Comparison of ENCODE assay signal across 16 cellular contexts in the genomic region with DNA sequence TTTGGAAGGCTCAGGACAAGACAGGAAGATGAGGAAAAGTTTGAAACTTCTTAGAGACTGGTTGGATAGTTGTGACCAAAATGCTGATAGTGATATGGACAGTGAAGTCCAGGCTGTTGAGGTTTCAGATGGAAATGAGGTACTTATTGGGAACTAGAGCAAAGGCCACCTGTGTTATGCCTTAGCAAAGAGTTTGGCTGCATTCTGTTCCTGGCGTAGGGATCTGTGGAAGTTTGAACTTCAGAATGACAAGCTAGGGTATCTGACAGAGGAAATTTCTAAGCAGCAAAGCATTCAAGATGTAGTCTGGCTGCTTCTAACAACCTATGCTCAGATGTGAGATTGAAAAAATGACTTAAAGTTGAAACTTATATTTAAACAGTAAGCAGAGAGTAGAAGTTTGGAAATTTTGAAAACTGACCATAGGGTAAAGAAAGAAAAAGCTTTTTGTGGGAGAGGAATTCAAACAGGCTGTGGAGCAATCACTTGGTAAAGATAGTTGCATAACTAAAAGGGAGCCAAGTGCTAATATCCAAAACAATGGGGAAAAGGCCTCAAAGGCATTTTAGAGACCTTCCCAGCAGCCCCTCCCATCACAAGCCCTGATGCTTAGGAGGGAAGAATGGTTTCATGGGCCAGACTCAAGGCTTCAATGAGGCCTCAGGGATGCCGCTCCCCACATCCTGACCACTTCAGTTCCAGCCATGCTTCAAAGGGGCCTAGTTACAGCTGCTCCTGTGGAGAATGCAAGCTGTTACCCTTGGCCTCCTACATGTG.
DNase-seq lines count a peak whose midpoint lies in the region; ATAC-seq, FAIRE-seq and TF ChIP-seq lines count a peak whose summit lies in the region.
"Had no signal": no experiment of that assay in that cellular context is flagged by ENCODE, and none has a peak within 500 bp of the region (broad histone marks: within the 10 kb centered on the region; RNA-seq: fewer than 3 reads in every experiment).

No MANE protein-coding gene starts in this region.

- DNase-seq in HepG2 (ENCODE audit: low spot score): no peak
- DNase-seq in fibroblast of peridontal ligament (ENCODE audit: extremely low read depth): peak; percentile 17
- DNase-seq in iPS-NIHi7 (ENCODE audit: extremely low spot score): peak; percentile 29
- no peak for DNase-seq in ureter (ENCODE audit: low spot score)
- no peak for DNase-seq in NCI-H2029 treated with DMSO at 0.1 percent for 48 hours (lab: John Stamatoyannopoulos, UW)
- no peak for DNase-seq in occipital lobe (lab: John Stamatoyannopoulos, UW)
- DNase-seq: 8988T, Caco-2, NCI-H1417, NCI-H187, NCI-H226, PC-3 had no signal

- H3K27me3 ChIP-seq in liver (ENCODE audit: control insufficient read depth in 4 of 4, insufficient read depth in 4 of 4, low read length in 3 of 4) (no peaks in the 10 kb centered on the region), HepG2 (ENCODE audit: control insufficient read depth in 1 of 2, insufficient read depth in 2 of 2, low read length in 2 of 2) (no peaks in the 10 kb centered on the region)

- POLR2A ChIA-PET in HepG2 (lab: Yijun Ruan, JAX): no interaction called here

- H3K79me2 ChIP-seq in HepG2 (ENCODE audit: insufficient read depth, low read length): no peaks in the 10 kb centered on the region

- no peak for TF ChIP-seq EP300 in HepG2 (IDR thresholded peaks at IDR 0.05; ENCODE audit: low read depth in 2 of 2, low read length in 2 of 2)
- TF ChIP-seq EP300 in HepG2 (CRISPR knock-in tag; IDR thresholded peaks at IDR 0.05; ENCODE audit: borderline replicate concordance): no peak

- H2AFZ ChIP-seq in HepG2 (ENCODE audit: low read length): no peak overlapping the region

- CTCF ChIA-PET in HepG2 (lab: Yijun Ruan, JAX; ENCODE audit: low intra/inter-chr PET ratio, low total read pairs): no interaction called here

- ATAC-seq in HepG2 (no peak), HG03354 (IDR thresholded peaks at IDR 0.05; ENCODE audit: poor library complexity, severe bottlenecking, unreplicated experiment) (no peak)
- ATAC-seq: GM12878, PC-3 had no signal

- in situ Hi-C loops in HepG2 (cut with HindIII; ENCODE audit: extremely low pct_ligation_motif_present, low pct_unique_long_range_greater_than_20kb): no loop called here

- H3K9ac ChIP-seq in liver (ENCODE audit: low read depth in 1 of 2, low read length in 2 of 2) (no peak overlapping the region), HepG2 (ENCODE audit: insufficient read depth, low read depth, low read length) (no peak overlapping the region)

- H3K4me2 ChIP-seq in HepG2 (ENCODE audit: low read depth, low read length): no peak overlapping the region

- no TSS peak for BruUV-seq in HepG2 (replicated peaks; lab: Mats Ljungman, UMichigan)

- H3K9me3 ChIP-seq in liver (ENCODE audit: control insufficient read depth in 4 of 4, low read length in 3 of 4): no peaks in the 10 kb centered on the region
- H3K9me3 ChIP-seq in HepG2 (ENCODE audit: low read length): 0 out of 2 replicates have a peak, but pooled peaks cover 4% of the 10 kb centered on the region

- TF ChIP-seq RAD21 in liver (IDR thresholded peaks at IDR 0.05) (peak; percentile 17 to 31), HepG2 (CRISPR knock-in tag; IDR thresholded peaks at IDR 0.05) (no peak)

- TF ChIP-seq POLR2A in HepG2 (IDR thresholded peaks at IDR 0.05; ENCODE audit: insufficient read depth in 1 of 2, low read depth in 2 of 2, low read length in 2 of 2): no peak

- no peak for FAIRE-seq in HepG2 (lab: Jason Lieb, UNC)
- FAIRE-seq: GM12878, GM19239 had no signal

- H3K36me3 ChIP-seq in liver (ENCODE audit: control insufficient read depth in 4 of 4, insufficient read depth in 3 of 4, low read depth in 1 of 4, low read length in 3 of 4) (no peaks in the 10 kb centered on the region), HepG2 (replicated peaks in 1 of 2; ENCODE audit: control insufficient read depth in 1 of 2, insufficient read depth in 2 of 2, low read length in 2 of 2) (no peaks in the 10 kb centered on the region)

- H3K27ac ChIP-seq in liver (ENCODE audit: low read depth in 1 of 2, low read length in 2 of 2): peak overlapping the region in 1 of 2 donors; percentile 1
- no peak overlapping the region for H3K27ac ChIP-seq in HepG2 (ENCODE audit: extremely low read length, insufficient read depth, low read length)

- H3K4me3 ChIP-seq in liver (ENCODE audit: low read depth in 1 of 3, low read length in 3 of 3) (no peak overlapping the region), HepG2 (replicated peaks in 1 of 3; ENCODE audit: insufficient read depth in 1 of 3, low read depth in 2 of 3, low read length in 3 of 3) (no peak overlapping the region)
- H3K4me3 ChIP-seq: GM12878 had no signal

- TF ChIP-seq CTCF in liver (IDR thresholded peaks at IDR 0.05; ENCODE audit: low read depth, low read length, missing input control): no peak
- no peak for TF ChIP-seq CTCF in HepG2 (CRISPR knock-in tag; IDR thresholded peaks at IDR 0.05)

- intact Hi-C loops in HepG2 (cut with micrococcal nuclease; ENCODE audit: unreplicated experiment): no loop called here

- H3K4me1 ChIP-seq in liver (ENCODE audit: control insufficient read depth in 4 of 4, insufficient read depth in 4 of 4, low read length in 3 of 4) (peaks cover 0 to 13% (median 4%) of the 10 kb centered on the region in 4 donors), HepG2 (ENCODE audit: insufficient read depth, low read length) (no peaks in the 10 kb centered on the region)

- 68% methylated on average over 2 of the region's 2 CpGs for WGBS in liver
- 31% methylated on average over 1 of the region's 2 CpGs for WGBS in HepG2 (ENCODE audit: low lambda C conversion rate)

- no peaks in the 10 kb centered on the region for H4K20me1 ChIP-seq in HepG2 (ENCODE audit: insufficient read depth, low read length)

TF ChIP-seq in liver, 16 proteins besides CTCF, POLR2A, EP300 and RAD21 (continues in another document):
- peak; percentile 61 to 69 for TF ChIP-seq RXRA (IDR thresholded peaks at IDR 0.05)
- TF ChIP-seq YY1 (IDR thresholded peaks at IDR 0.05): no peak
- no peak for TF ChIP-seq NR2F2 (IDR thresholded peaks at IDR 0.05)
- no peak for TF ChIP-seq GABPA (IDR thresholded peaks at IDR 0.05 in 1 of 2, conservative IDR thresholded peaks at IDR 0.05 in 1 of 2)
- TF ChIP-seq FOXA1 (IDR thresholded peaks at IDR 0.05): no peak
- peak in 1 of 2 donors; percentile 10 for TF ChIP-seq EGR1 (IDR thresholded peaks at IDR 0.05; ENCODE audit: low read depth in 2 of 2)
- TF ChIP-seq, protein P1, sequence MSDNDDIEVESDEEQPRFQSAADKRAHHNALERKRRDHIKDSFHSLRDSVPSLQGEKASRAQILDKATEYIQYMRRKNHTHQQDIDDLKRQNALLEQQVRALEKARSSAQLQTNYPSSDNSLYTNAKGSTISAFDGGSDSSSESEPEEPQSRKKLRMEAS (IDR thresholded peaks at IDR 0.05): no peak

TF ChIP-seq in HepG2, 621 proteins besides CTCF, POLR2A, EP300 and RAD21:
- TF ChIP-seq REL (CRISPR knock-in tag; conservative IDR thresholded peaks at IDR 0.05) (no peak), ZNF773 (CRISPR knock-in tag; IDR thresholded peaks at IDR 0.05; ENCODE audit: borderline replicate concordance) (no peak), U2AF2 (IDR thresholded peaks at IDR 0.05; ENCODE audit: low read depth, low read length) (no peak), MLX (CRISPR knock-in tag; IDR thresholded peaks at IDR 0.05) (no peak)
- TF ChIP-seq, protein P2, sequence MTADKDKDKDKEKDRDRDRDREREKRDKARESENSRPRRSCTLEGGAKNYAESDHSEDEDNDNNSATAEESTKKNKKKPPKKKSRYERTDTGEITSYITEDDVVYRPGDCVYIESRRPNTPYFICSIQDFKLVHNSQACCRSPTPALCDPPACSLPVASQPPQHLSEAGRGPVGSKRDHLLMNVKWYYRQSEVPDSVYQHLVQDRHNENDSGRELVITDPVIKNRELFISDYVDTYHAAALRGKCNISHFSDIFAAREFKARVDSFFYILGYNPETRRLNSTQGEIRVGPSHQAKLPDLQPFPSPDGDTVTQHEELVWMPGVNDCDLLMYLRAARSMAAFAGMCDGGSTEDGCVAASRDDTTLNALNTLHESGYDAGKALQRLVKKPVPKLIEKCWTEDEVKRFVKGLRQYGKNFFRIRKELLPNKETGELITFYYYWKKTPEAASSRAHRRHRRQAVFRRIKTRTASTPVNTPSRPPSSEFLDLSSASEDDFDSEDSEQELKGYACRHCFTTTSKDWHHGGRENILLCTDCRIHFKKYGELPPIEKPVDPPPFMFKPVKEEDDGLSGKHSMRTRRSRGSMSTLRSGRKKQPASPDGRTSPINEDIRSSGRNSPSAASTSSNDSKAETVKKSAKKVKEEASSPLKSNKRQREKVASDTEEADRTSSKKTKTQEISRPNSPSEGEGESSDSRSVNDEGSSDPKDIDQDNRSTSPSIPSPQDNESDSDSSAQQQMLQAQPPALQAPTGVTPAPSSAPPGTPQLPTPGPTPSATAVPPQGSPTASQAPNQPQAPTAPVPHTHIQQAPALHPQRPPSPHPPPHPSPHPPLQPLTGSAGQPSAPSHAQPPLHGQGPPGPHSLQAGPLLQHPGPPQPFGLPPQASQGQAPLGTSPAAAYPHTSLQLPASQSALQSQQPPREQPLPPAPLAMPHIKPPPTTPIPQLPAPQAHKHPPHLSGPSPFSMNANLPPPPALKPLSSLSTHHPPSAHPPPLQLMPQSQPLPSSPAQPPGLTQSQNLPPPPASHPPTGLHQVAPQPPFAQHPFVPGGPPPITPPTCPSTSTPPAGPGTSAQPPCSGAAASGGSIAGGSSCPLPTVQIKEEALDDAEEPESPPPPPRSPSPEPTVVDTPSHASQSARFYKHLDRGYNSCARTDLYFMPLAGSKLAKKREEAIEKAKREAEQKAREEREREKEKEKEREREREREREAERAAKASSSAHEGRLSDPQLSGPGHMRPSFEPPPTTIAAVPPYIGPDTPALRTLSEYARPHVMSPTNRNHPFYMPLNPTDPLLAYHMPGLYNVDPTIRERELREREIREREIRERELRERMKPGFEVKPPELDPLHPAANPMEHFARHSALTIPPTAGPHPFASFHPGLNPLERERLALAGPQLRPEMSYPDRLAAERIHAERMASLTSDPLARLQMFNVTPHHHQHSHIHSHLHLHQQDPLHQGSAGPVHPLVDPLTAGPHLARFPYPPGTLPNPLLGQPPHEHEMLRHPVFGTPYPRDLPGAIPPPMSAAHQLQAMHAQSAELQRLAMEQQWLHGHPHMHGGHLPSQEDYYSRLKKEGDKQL (CRISPR knock-in tag; IDR thresholded peaks at IDR 0.05; ENCODE audit: low read depth): no peak

Comparison
In these comparisons a context has a peak if more than half of its experiments do, and no peak if none do; other contexts are left out.
1. DNase-seq: peak in fibroblast of peridontal ligament (single experiment) and iPS-NIHi7 (single experiment); none in HepG2 (single experiment), ureter (single experiment), NCI-H2029 treated with DMSO at 0.1 percent for 48 hours (single experiment) and occipital lobe (single experiment).